In genomic region chr17:35252646-35253045, GRCh38 we compare ENCODE assay signal across 16 cellular contexts. TPM values are rescaled to one million over a fixed set of nuclear protein-coding genes. Genes with fewer than 3 reads are reported as not detected.
DNase-seq lines count a peak whose midpoint lies in the region; ATAC-seq and TF ChIP-seq lines count a peak whose summit lies in the region.
"Had no signal": no experiment of that assay in that cellular context is flagged by ENCODE, and none has a peak within 500 bp of the region (broad histone marks: within the 10 kb centered on the region; RNA-seq: fewer than 3 reads in every experiment).

No MANE protein-coding gene starts in this region.

- H3K27me3 Mint-ChIP-seq in CD4-positive, CD25-positive, alpha-beta regulatory T cell = no peaks in the 10 kb centered on the region
- H3K27me3 Mint-ChIP-seq in HFFc6 (ENCODE audit: insufficient read depth) = no peaks in the 10 kb centered on the region; the same call in 1 of the 2 replicates
- H3K27me3 Mint-ChIP-seq in chondrocyte (ENCODE audit: low read depth) = no peaks in the 10 kb centered on the region
- H3K27me3 Mint-ChIP-seq in naive thymus-derived CD8-positive, alpha-beta T cell = no peaks in the 10 kb centered on the region

- peak overlapping the region; percentile 55 for H3K27ac ChIP-seq in CD4-positive, CD25-positive, alpha-beta regulatory T cell (ENCODE audit: insufficient read depth, low read length, poor library complexity, severe bottlenecking)
- H3K27ac ChIP-seq in foreskin keratinocyte = no peak overlapping the region

- DNase-seq in CD4-positive, CD25-positive, alpha-beta regulatory T cell = no peak
- no peak for DNase-seq in HFFc6
- DNase-seq in chondrocyte (ENCODE audit: low spot score) = no peak
- DNase-seq in naive thymus-derived CD8-positive, alpha-beta T cell = no peak
- no peak for DNase-seq in foreskin keratinocyte
- DNase-seq in stimulated activated CD4-positive, alpha-beta T cell treated with anti-CD3 and anti-CD28 coated beads, Interleukin-4, amount 100 ng/mL, for 1 hour = no peak
- DNase-seq in activated effector memory CD4-positive, alpha-beta T cell treated with anti-CD3 and anti-CD28 coated beads, Interleukin-2, amount 50 U/mL, for 16 hours = no peak
- no peak for DNase-seq in NCI-H446 (lab: John Stamatoyannopoulos, UW)
- DNase-seq: activated CD4-positive, CD25-positive, alpha-beta regulatory T cell; central memory CD4-positive, alpha-beta T cell; mucosa of descending colon; NCI-H2029; retina had no signal

- H3K36me3 Mint-ChIP-seq in CD4-positive, CD25-positive, alpha-beta regulatory T cell = peaks cover 78% of the 10 kb centered on the region
- H3K36me3 Mint-ChIP-seq in HFFc6 (ENCODE audit: low read depth) (peaks cover 23% of the 10 kb centered on the region), chondrocyte (ENCODE audit: low read depth) (peaks cover 11% of the 10 kb centered on the region)
- peaks cover 16 to 91% (median 52%) of the 10 kb centered on the region in 3 donors for H3K36me3 Mint-ChIP-seq in naive thymus-derived CD8-positive, alpha-beta T cell

- peaks cover 0 to 2% (median 0%) of the 10 kb centered on the region in 7 donors for H3K9me3 Mint-ChIP-seq in CD4-positive, CD25-positive, alpha-beta regulatory T cell
- H3K9me3 Mint-ChIP-seq in HFFc6 (no peaks in the 10 kb centered on the region), chondrocyte (ENCODE audit: low read depth) (no peaks in the 10 kb centered on the region)
- no peaks in the 10 kb centered on the region for H3K9me3 Mint-ChIP-seq in naive thymus-derived CD8-positive, alpha-beta T cell

- no peaks in the 10 kb centered on the region for H3K9me3 ChIP-seq in CD4-positive, CD25-positive, alpha-beta regulatory T cell (ENCODE audit: control insufficient read depth in 2 of 2, low read length in 2 of 2)
- H3K9me3 ChIP-seq: mucosa of descending colon had no signal

- H3K4me1 ChIP-seq in CD4-positive, CD25-positive, alpha-beta regulatory T cell (ENCODE audit: control insufficient read depth, insufficient read depth, low read length, poor library complexity, severe bottlenecking) = peaks cover 85% of the 10 kb centered on the region
- H3K4me1 ChIP-seq in foreskin keratinocyte = peaks cover 8% of the 10 kb centered on the region

- ATAC-seq in CD4-positive, CD25-positive, alpha-beta regulatory T cell (ENCODE audit: low read depth in 2 of 2) = peak in 1 of 2 donors; percentile 15
- ATAC-seq in naive thymus-derived CD8-positive, alpha-beta T cell = no peak
- no peak for ATAC-seq in foreskin keratinocyte
- ATAC-seq: K562, mucosa of descending colon, SK-N-SH treated with all-trans-retinoic acid at 6 μM for 48 hours had no signal

- peak overlapping the region; percentile 64 for H3K4me3 ChIP-seq in CD4-positive, CD25-positive, alpha-beta regulatory T cell (ENCODE audit: low read depth, low read length)
- H3K4me3 ChIP-seq: K562, mucosa of descending colon had no signal

- no peaks in the 10 kb centered on the region for H3K27me3 ChIP-seq in CD4-positive, CD25-positive, alpha-beta regulatory T cell (ENCODE audit: control insufficient read depth, insufficient read depth, low read length)
- H3K27me3 ChIP-seq in foreskin keratinocyte = no peaks in the 10 kb centered on the region

- peaks cover 74% of the 10 kb centered on the region for H3K36me3 ChIP-seq in CD4-positive, CD25-positive, alpha-beta regulatory T cell (ENCODE audit: control insufficient read depth, insufficient read depth, low read length)

- TF ChIP-seq CTCF in HFFc6 (IDR thresholded peaks at IDR 0.05) (no peak), chondrocyte (IDR thresholded peaks at IDR 0.05) (no peak), foreskin keratinocyte (conservative IDR thresholded peaks at IDR 0.05) (no peak)

- peak overlapping the region; percentile 76 to 82 (median 78) for H3K4me3 Mint-ChIP-seq in CD4-positive, CD25-positive, alpha-beta regulatory T cell
- H3K4me3 Mint-ChIP-seq in HFFc6 (no peak overlapping the region), chondrocyte (ENCODE audit: unreplicated experiment) (no peak overlapping the region)
- H3K4me3 Mint-ChIP-seq in naive thymus-derived CD8-positive, alpha-beta T cell = peak overlapping the region; percentile 3 to 73 (median 56)

- H3K27ac Mint-ChIP-seq in CD4-positive, CD25-positive, alpha-beta regulatory T cell = peak overlapping the region in 2 of 3 donors; percentile 83
- H3K27ac Mint-ChIP-seq in HFFc6 (peak overlapping the region; percentile 43; the same call in 1 of the 2 replicates), chondrocyte (ENCODE audit: unreplicated experiment) (peak overlapping the region; percentile 52)
- peak overlapping the region; percentile 82 to 93 (median 88) for H3K27ac Mint-ChIP-seq in naive thymus-derived CD8-positive, alpha-beta T cell

- peaks cover 23 to 97% (median 74%) of the 10 kb centered on the region in 4 donors for H3K4me1 Mint-ChIP-seq in CD4-positive, CD25-positive, alpha-beta regulatory T cell
- H3K4me1 Mint-ChIP-seq in HFFc6 (ENCODE audit: low read depth) (peaks cover 64% of the 10 kb centered on the region), chondrocyte (ENCODE audit: low read depth) (peaks cover 37% of the 10 kb centered on the region)
- peaks cover 42 to 94% (median 88%) of the 10 kb centered on the region in 4 donors for H3K4me1 Mint-ChIP-seq in naive thymus-derived CD8-positive, alpha-beta T cell

- POLR2A ChIA-PET in naive thymus-derived CD8-positive, alpha-beta T cell (lab: Charles Lee) = interaction anchor here (1.4 to 2.0 kb wide), 3 partner anchors 10 to 60 kb away, joined by 4 to 11 read pairs (median 5); partner anchors contain the start of gene SLFN5

RNA-seq across cellular contexts. Expression of gene SLFN5, which starts 9.8 kb away (rescaled TPM):
- 221 TPM for total RNA-seq in CD4-positive, CD25-positive, alpha-beta regulatory T cell
- polyA plus RNA-seq in CD4-positive, CD25-positive, alpha-beta regulatory T cell = 100 to 1,000 TPM; 122 to 219 (median 162) TPM
- 10 to 100 TPM; 55.2 to 64.0 (median 56.1) TPM for total RNA-seq in HFFc6 (2021; fragmentation: NEBNext Ultra II Directional; extraction: Animal tissue kit (Norgen Biotek cat#: 25700))
- total RNA-seq in chondrocyte = 36.2 to 90.5 TPM (median 89.4 TPM) in 3 replicates
- total RNA-seq in naive thymus-derived CD8-positive, alpha-beta T cell = 100 to 1,000 TPM; 224 to 227 TPM
- 100 to 1,000 TPM in 1 of 3 donors, 10 to 100 TPM in 2; 73.8 to 161 (median 87.4) TPM for polyA plus RNA-seq in naive thymus-derived CD8-positive, alpha-beta T cell
- total RNA-seq in foreskin keratinocyte = 23.5 and 69.3 TPM in 2 replicates
- 3.3 and 8.0 TPM in 2 replicates for polyA plus RNA-seq in foreskin keratinocyte

RNA-seq across cellular contexts. Expression of gene SLC35G3, which starts 58.5 kb away (rescaled TPM):
- not detected for total RNA-seq in CD4-positive, CD25-positive, alpha-beta regulatory T cell
- under 1 TPM; 0.08 to 0.19 (median 0.13) TPM for polyA plus RNA-seq in CD4-positive, CD25-positive, alpha-beta regulatory T cell
- not detected for total RNA-seq in HFFc6 (2021; fragmentation: NEBNext Ultra II Directional; extraction: Animal tissue kit (Norgen Biotek cat#: 25700))
- not detected in 3 replicates for total RNA-seq in chondrocyte
- under 1 TPM in 1 of 2 experiments, not detected in 1; 0.33 TPM for total RNA-seq in naive thymus-derived CD8-positive, alpha-beta T cell
- polyA plus RNA-seq in naive thymus-derived CD8-positive, alpha-beta T cell = under 1 TPM; 0.15 to 0.47 (median 0.18) TPM
- total RNA-seq in foreskin keratinocyte = not detected in 2 replicates
- not detected in 2 replicates for polyA plus RNA-seq in foreskin keratinocyte
- total RNA-seq: K562, mucosa of descending colon had no signal
- polyA plus RNA-seq: esophagus, K562 had no signal

Comparison
In these comparisons a context has a peak if more than half of its experiments do, and no peak if none do; other contexts are left out.
1. H3K4me3 Mint-ChIP-seq: peak in CD4-positive, CD25-positive, alpha-beta regulatory T cell (4 of 4) and naive thymus-derived CD8-positive, alpha-beta T cell (10 of 10); none in HFFc6 (single experiment) and chondrocyte (single experiment).
2. Peak in every context shown above with its lines, with median percentiles within 50 percentile points of each other: H3K27ac Mint-ChIP-seq.